31 cellular contexts compared by ENCODE assay signal in genomic region chr16:63230383-63230782, GRCh38.
"Had no signal": no experiment of that assay in that cellular context is flagged by ENCODE, and none has a peak within 500 bp of the region (broad histone marks: within the 10 kb centered on the region; RNA-seq: fewer than 3 reads in every experiment).

No MANE protein-coding gene starts in this region.

- ATAC-seq: activated CD4-positive, alpha-beta T cell treated with anti-CD3 and anti-CD28 coated beads for 36 hours; activated CD4-positive, CD25-positive, alpha-beta regulatory T cell treated with anti-CD3 and anti-CD28 coated beads, Interleukin-2, amount 50 U/mL, for 24 hours; activated CD8-positive, alpha-beta memory T cell treated with anti-CD3 and anti-CD28 coated beads, Interleukin-2, amount 10 ng/mL, durations not matched to agents 7 days and 5 days; activated CD8-positive, alpha-beta T cell treated with anti-CD3 and anti-CD28 coated beads, Interleukin-2, amount 10 ng/mL, durations not matched to agents 7 days and 5 days; activated naive CD8-positive, alpha-beta T cell treated with anti-CD3 and anti-CD28 coated beads, Interleukin-2, amount 50 U/mL, for 24 hours; WTC11 had no signal

- H3K36me3 ChIP-seq: ascending aorta, cardiac muscle cell had no signal

- H3K27ac ChIP-seq: ascending aorta, cardiac muscle cell, VCaP had no signal

- H3K27me3 ChIP-seq: ascending aorta, cardiac muscle cell had no signal

- DNase-seq: activated CD4-positive, alpha-beta memory T cell treated with anti-CD3 and anti-CD28 coated beads, Interleukin-2, amount 10 ng/mL, durations not matched to agents 7 days and 5 days; activated CD4-positive, alpha-beta T cell treated with anti-CD3 and anti-CD28 coated beads for 1 hour; activated CD4-positive, alpha-beta T cell treated with anti-CD3 and anti-CD28 coated beads for 36 hours; activated CD4-positive, alpha-beta T cell treated with anti-CD3 and anti-CD28 coated beads for 48 hours; activated CD4-positive, alpha-beta T cell treated with anti-CD3 and anti-CD28 coated beads, Interleukin-2, amount 10 ng/mL, durations not matched to agents 7 days and 5 days; activated CD4-positive, alpha-beta T cell treated with anti-CD3 and anti-CD28 coated beads, Interleukin-2, amount 50 U/mL, for 48 hours; activated CD4-positive, CD25-positive, alpha-beta regulatory T cell; activated CD8-positive, alpha-beta memory T cell treated with anti-CD3 and anti-CD28 coated beads for 24 hours; activated CD8-positive, alpha-beta memory T cell treated with anti-CD3 and anti-CD28 coated beads, Interleukin-2, amount 10 ng/mL, durations not matched to agents 7 days and 5 days; activated CD8-positive, alpha-beta memory T cell treated with anti-CD3 and anti-CD28 coated beads, Interleukin-2, amount 50 U/mL, for 48 hours; activated CD8-positive, alpha-beta T cell treated with anti-CD3 and anti-CD28 coated beads, Interleukin-2, amount 10 ng/mL, durations not matched to agents 7 days and 5 days; activated effector memory CD4-positive, alpha-beta T cell treated with Interleukin-2 at 50 U/mL for 16 hours; activated gamma-delta T cell; activated naive CD4-positive, alpha-beta T cell treated with anti-CD3 and anti-CD28 coated beads, Interleukin-2, amount 10 ng/mL, durations not matched to agents 7 days and 5 days; activated naive CD4-positive, alpha-beta T cell treated with Interleukin-2 at 50 U/mL for 16 hours; activated naive CD8-positive, alpha-beta T cell treated with anti-CD3 and anti-CD28 coated beads, Interleukin-2, amount 10 ng/mL, durations not matched to agents 7 days and 5 days; activated naive CD8-positive, alpha-beta T cell treated with anti-CD3 and anti-CD28 coated beads, Interleukin-2, amount 50 U/mL, for 24 hours; activated T-cell treated with anti-CD3 and anti-CD28 coated beads, Interleukin-2, amount 50 U/mL, for 24 hours; activated T-cell treated with anti-CD3 and anti-CD28 coated beads, Interleukin-2, amount 50 U/mL, for 48 hours; amygdala; anterior cingulate cortex; caudate nucleus; cerebellar nuclear complex; T-helper 1 cell; T-helper 2 cell; T-helper 9 cell had no signal

- H3K9me3 ChIP-seq: ascending aorta had no signal

- H3K4me3 ChIP-seq: ascending aorta, cardiac muscle cell had no signal

- H3K4me1 ChIP-seq: ascending aorta had no signal
